Comparison of ENCODE assay signal across 8 cellular contexts in the genomic region with DNA sequence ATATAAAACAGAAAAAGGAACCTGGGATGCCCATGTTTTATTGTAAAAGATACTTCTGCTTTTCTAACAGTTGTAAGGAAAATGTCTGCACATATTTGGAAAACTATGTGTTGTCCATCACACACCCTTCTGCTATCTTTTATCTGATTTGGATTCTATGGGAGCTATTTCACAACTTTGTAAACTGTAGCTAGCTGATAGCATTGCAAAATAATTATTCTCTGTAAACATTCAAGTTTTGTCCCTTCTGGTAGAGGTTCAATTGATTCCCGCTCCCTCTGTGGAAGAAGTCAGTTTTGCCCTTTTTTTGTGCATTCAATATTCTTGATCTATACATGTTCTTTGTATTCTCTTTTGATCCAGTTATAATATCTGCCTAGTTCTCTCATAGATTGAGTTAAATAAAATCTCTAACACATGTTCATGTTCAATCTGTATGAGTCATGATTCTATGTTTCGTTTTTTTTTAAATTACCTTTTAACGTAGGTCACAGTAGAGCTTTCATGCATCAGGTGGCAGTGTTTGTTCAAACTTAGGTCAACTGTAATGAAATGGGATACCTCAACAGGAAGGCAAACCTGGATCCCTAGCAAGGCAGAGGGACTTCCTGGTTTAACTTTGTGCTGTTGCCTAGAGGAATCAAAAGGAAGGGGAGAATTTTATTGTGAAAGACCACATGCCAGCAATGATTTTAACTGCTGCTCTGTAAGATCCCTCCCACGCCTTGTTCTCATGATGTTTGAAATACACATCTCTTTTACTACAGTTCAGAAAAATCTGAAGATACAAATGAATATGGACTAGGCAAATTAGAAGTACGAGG. TPM values are rescaled to one million over a fixed set of nuclear protein-coding genes. Genes with fewer than 3 reads are reported as not detected.
DNase-seq lines count a peak whose midpoint lies in the region; FAIRE-seq and TF ChIP-seq lines count a peak whose summit lies in the region.

No MANE protein-coding gene starts in this region.

- no peak for TF ChIP-seq CTCF in cardiac fibroblast (IDR thresholded peaks at IDR 0.05; ENCODE audit: low read depth, low read length)

- H3K4ac ChIP-seq in mesenchymal stem cell (ENCODE audit: low read depth in 1 of 2, low read length in 2 of 2), result no peak overlapping the region

- H3K27ac ChIP-seq in mesenchymal stem cell (ENCODE audit: low read length, poor library complexity, severe bottlenecking), result no peak overlapping the region

- 46% methylated on average over 2 of the region's 5 CpGs for WGBS in mesenchymal stem cell

- peaks cover 3% of the 10 kb centered on the region for H3K4me1 ChIP-seq in mesenchymal stem cell (ENCODE audit: control insufficient read depth, insufficient read depth, low read depth, low read length)

- H2BK15ac ChIP-seq in mesenchymal stem cell (ENCODE audit: low read depth, poor library complexity, severe bottlenecking), result no peak overlapping the region

- H2AK5ac ChIP-seq in mesenchymal stem cell (ENCODE audit: low read length, severe bottlenecking), result no peak overlapping the region

- H3K9me3 ChIP-seq in mesenchymal stem cell (ENCODE audit: control insufficient read depth, low read length), result no peaks in the 10 kb centered on the region

- peak; percentile 45 for DNase-seq in G401 (ENCODE audit: low spot score)
- peak; percentile 87 for DNase-seq in NCI-H2107 treated with DMSO at 0.1 percent for 48 hours (lab: John Stamatoyannopoulos, UW; ENCODE audit: unreplicated experiment)
- peak; percentile 29 to 60 for DNase-seq in cardiac fibroblast (ENCODE audit: low read depth in 2 of 2)
- DNase-seq in mesenchymal stem cell, result peak; percentile 18
- no peak for DNase-seq in activated gamma-delta T cell treated with Interleukin-2 at 50 U/mL for 16 hours
- no peak for DNase-seq in H54 (ENCODE audit: insufficient read length, low spot score)
- DNase-seq in occipital lobe (lab: John Stamatoyannopoulos, UW), result no peak
- DNase-seq in activated effector memory CD4-positive, alpha-beta T cell treated with Interleukin-2 at 50 U/mL for 16 hours, result no peak

- no peak overlapping the region for H3K4me2 ChIP-seq in mesenchymal stem cell (ENCODE audit: low read length, poor library complexity, severe bottlenecking)

- in situ Hi-C loops in G401 (cut with HindIII; ENCODE audit: low sequenced_read_pairs), result loop anchor here (25.0 kb wide), 1 partner anchor 122 kb away; no protein-coding TSS in a partner anchor

- no peaks in the 10 kb centered on the region for H3K36me3 ChIP-seq in mesenchymal stem cell (ENCODE audit: control insufficient read depth in 1 of 2, insufficient read depth in 2 of 2, low read depth in 1 of 2, low read length in 2 of 2)

- no peak overlapping the region for H4K91ac ChIP-seq in mesenchymal stem cell (ENCODE audit: low read length)

- H3K9ac ChIP-seq in mesenchymal stem cell (ENCODE audit: low read length), result no peak overlapping the region

- H3K14ac ChIP-seq in mesenchymal stem cell (ENCODE audit: low read length in 2 of 2), result no peak overlapping the region

- no peak overlapping the region for H2BK5ac ChIP-seq in mesenchymal stem cell (ENCODE audit: low read depth, low read length, poor library complexity, severe bottlenecking)

- H2BK12ac ChIP-seq in mesenchymal stem cell (ENCODE audit: low read length in 2 of 2), result no peak overlapping the region

- H2BK120ac ChIP-seq in mesenchymal stem cell (ENCODE audit: low read depth, low read length), result no peak overlapping the region

- H4K8ac ChIP-seq in mesenchymal stem cell (ENCODE audit: low read length), result no peak overlapping the region

- no peak for FAIRE-seq in H54 (lab: Jason Lieb, UNC)

- no peak overlapping the region for H3K23ac ChIP-seq in mesenchymal stem cell (ENCODE audit: low read length in 2 of 2)

- no peak overlapping the region for H3K18ac ChIP-seq in mesenchymal stem cell (ENCODE audit: low read depth in 1 of 2, low read length in 2 of 2)

- no peak for TF ChIP-seq POLR2A in H54 (IDR thresholded peaks at IDR 0.05; ENCODE audit: low read depth, low read length)

- H3K4me3 ChIP-seq in cardiac fibroblast (replicated peaks in 1 of 2; ENCODE audit: low read depth in 2 of 2, low read length in 2 of 2), result no peak overlapping the region
- H3K4me3 ChIP-seq in mesenchymal stem cell (ENCODE audit: insufficient read depth in 1 of 2, low read depth in 1 of 2, low read length in 2 of 2), result no peak overlapping the region

- H3K27me3 ChIP-seq in mesenchymal stem cell (ENCODE audit: control insufficient read depth in 1 of 2, insufficient read depth in 1 of 2, low read length in 2 of 2), result peaks cover 0 to 7% of the 10 kb centered on the region in 2 experiments

- H3K79me1 ChIP-seq in mesenchymal stem cell (replicated peaks; ENCODE audit: low read length, poor library complexity, severe bottlenecking), result no peaks in the 10 kb centered on the region

- H2AFZ ChIP-seq in mesenchymal stem cell (ENCODE audit: low read depth, low read length), result no peak overlapping the region

RNA-seq across cellular contexts. Expression of a gene that starts 26.0 kb away (rescaled TPM):
- total RNA-seq in G401 (2014; rRNA removed; shearing (Covaris generic)), result 10.3 and 15.6 TPM in 2 replicates
- polyA plus RNA-seq in mesenchymal stem cell (2013, experiment 1 of 2), result 13.1 TPM
- 13.1 TPM for polyA plus RNA-seq in mesenchymal stem cell (2013, experiment 2 of 2)
- 14.7 TPM for total RNA-seq in occipital lobe

Comparison
In these comparisons a context has a peak if more than half of its experiments do, and no peak if none do; other contexts are left out.
1. DNase-seq: peak in G401 (single experiment), NCI-H2107 treated with DMSO at 0.1 percent for 48 hours (single experiment), cardiac fibroblast (2 of 2) and mesenchymal stem cell (single experiment); none in activated gamma-delta T cell treated with Interleukin-2 at 50 U/mL for 16 hours (single experiment), H54 (single experiment), occipital lobe (single experiment) and activated effector memory CD4-positive, alpha-beta T cell treated with Interleukin-2 at 50 U/mL for 16 hours (single experiment).